In the genomic region with DNA sequence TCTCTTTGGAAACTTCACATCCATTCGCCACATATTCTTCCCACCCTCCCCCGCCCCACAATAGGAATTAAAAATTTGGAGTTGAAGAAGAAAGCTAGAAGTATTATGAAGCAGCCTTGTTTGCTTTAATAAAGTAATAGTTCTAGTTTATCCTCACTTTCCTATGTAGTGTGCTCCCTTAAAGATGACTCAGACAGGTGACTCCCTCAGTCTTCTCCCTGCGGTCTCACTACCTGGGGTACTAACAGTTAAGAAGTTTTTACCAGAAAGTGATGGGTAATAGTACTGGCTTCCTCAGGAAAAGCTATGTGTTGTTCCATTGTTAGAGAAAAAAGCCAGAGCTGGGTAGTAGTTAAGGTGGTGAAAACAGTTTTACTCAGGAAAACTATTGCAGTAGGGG, we compare ENCODE assay signal across 14 cellular contexts.
"Had no signal": no experiment of that assay in that cellular context is flagged by ENCODE, and none has a peak within 500 bp of the region (broad histone marks: within the 10 kb centered on the region; RNA-seq: fewer than 3 reads in every experiment).

No MANE protein-coding gene starts in this region.

- DNase-seq: activated CD4-positive, alpha-beta T cell treated with anti-CD3 and anti-CD28 coated beads, Interleukin-2, amount 10 ng/mL, durations not matched to agents 24 days and 14 days; activated naive CD4-positive, alpha-beta T cell treated with anti-CD3 and anti-CD28 coated beads, Interleukin-2, amount 10 ng/mL, durations not matched to agents 7 days and 5 days; cerebellar nuclear complex; dorsolateral prefrontal cortex; heart left ventricle; islet precursor cell; stimulated activated CD4-positive, alpha-beta T cell treated with anti-CD3 and anti-CD28 coated beads, Interleukin-4, amount 100 ng/mL, for 4 hours; T-cell had no signal

- H3K27me3 ChIP-seq: body of pancreas, dorsolateral prefrontal cortex, esophagus muscularis mucosa, heart left ventricle, tibial nerve had no signal

- H3K9ac ChIP-seq: parathyroid adenoma had no signal

- H3K4me3 ChIP-seq: body of pancreas, dorsolateral prefrontal cortex, esophagus muscularis mucosa, heart left ventricle, SK-N-MC, skin epidermis, tibial nerve had no signal

- H3K27ac ChIP-seq: esophagus muscularis mucosa, heart left ventricle, parathyroid adenoma, SK-N-MC, skin epidermis had no signal

- H2AFZ ChIP-seq: parathyroid adenoma had no signal

- ATAC-seq: body of pancreas, T-cell had no signal

- H3K9me3 ChIP-seq: body of pancreas had no signal

- H3K36me3 ChIP-seq: esophagus muscularis mucosa, heart left ventricle, tibial nerve had no signal
